ENCODE assay signal across 14 cellular contexts in the genomic region with DNA sequence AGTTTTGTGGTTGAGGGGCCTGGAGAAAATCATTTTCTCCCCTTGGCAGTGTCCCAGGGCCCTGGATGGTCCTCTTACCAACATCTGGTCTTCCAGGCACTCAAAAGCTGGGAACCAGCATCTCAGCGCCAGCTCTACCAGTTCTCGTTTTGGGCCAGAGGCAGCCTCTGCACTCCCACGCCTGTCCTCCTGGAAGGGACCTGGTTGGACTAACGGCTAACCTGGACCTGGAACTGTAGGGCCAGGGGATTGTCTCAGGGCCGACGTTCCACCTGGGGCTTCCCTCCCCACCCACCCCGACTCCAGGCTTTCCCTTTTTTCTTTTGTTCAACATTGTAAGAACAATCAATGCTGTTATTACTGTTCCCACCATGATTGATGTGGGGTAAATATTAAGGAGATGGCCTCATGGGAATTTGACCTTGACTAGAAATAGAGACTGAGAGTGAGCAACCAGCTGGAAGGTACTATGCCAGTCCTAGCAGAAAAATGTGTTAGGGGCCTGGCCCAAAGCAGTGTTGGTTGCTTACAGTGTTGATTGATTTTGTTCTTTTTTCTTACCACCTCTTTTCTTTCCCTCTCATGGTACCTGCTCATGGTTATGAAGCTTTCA.
DNase-seq lines count a peak whose midpoint lies in the region; ATAC-seq and TF ChIP-seq lines count a peak whose summit lies in the region.
"Had no signal": no experiment of that assay in that cellular context is flagged by ENCODE, and none has a peak within 500 bp of the region (broad histone marks: within the 10 kb centered on the region; RNA-seq: fewer than 3 reads in every experiment).

No MANE protein-coding gene starts in this region.

- POLR2A ChIA-PET in AG04450 (lab: Yijun Ruan, JAX) = no interaction called here
- POLR2A ChIA-PET in activated CD8-positive, alpha-beta T cell treated with anti-CD3 and anti-CD28 coated beads, Interleukin-2, amount 10 ng/mL, durations not matched to agents 7 days and 5 days (lab: Charles Lee) = no interaction called here

- H3K4me3 ChIP-seq in AG04450 (ENCODE audit: low read depth, low read length) (no peak overlapping the region), body of pancreas (no peak overlapping the region), sigmoid colon (no peak overlapping the region), prostate gland (no peak overlapping the region)
- H3K4me3 ChIP-seq in BLaER1 treated with 17β-estradiol and CSF1 and Interleukin-3, amounts not matched to agents 10 nM and 100 nM = no peak overlapping the region
- H3K4me3 ChIP-seq: GM23248 had no signal

- H3K27me3 ChIP-seq in AG04450 (ENCODE audit: control insufficient read depth, insufficient read depth, low read length) (no peaks in the 10 kb centered on the region), body of pancreas (no peaks in the 10 kb centered on the region), sigmoid colon (no peaks in the 10 kb centered on the region), prostate gland (replicated peaks; ENCODE audit: insufficient read depth) (no peaks in the 10 kb centered on the region)
- no peaks in the 10 kb centered on the region for H3K27me3 ChIP-seq in BLaER1 treated with 17β-estradiol and CSF1 and Interleukin-3, amounts not matched to agents 10 nM and 100 nM

- peak overlapping the region in 9 of 11 experiments; percentile 41 to 80 (median 68); a peak in 16 of 22 replicates for H3K4me2 ChIP-seq in BLaER1 treated with 17β-estradiol and CSF1 and Interleukin-3, amounts not matched to agents 10 nM and 100 nM

- TF ChIP-seq EP300 in sigmoid colon (IDR thresholded peaks at IDR 0.05) = no peak

- H3K36me3 ChIP-seq in BLaER1 treated with 17β-estradiol and CSF1 and Interleukin-3, amounts not matched to agents 10 nM and 100 nM = peaks cover 80 to 98% (median 84%) of the 10 kb centered on the region in 11 experiments
- H3K36me3 ChIP-seq in body of pancreas (replicated peaks in 1 of 2; ENCODE audit: insufficient read depth in 1 of 2, low read depth in 2 of 2) (peaks cover 0 to 10% of the 10 kb centered on the region in 2 donors), sigmoid colon (peaks cover 21 to 68% (median 46%) of the 10 kb centered on the region in 4 donors), prostate gland (peaks cover 4 to 15% of the 10 kb centered on the region in 2 donors)

- peaks cover 9% of the 10 kb centered on the region for H3K4me1 Mint-ChIP-seq in activated CD8-positive, alpha-beta T cell treated with anti-CD3 and anti-CD28 coated beads, Interleukin-2, amount 10 ng/mL, durations not matched to agents 7 days and 5 days (ENCODE audit: low read depth)

- H3K4me3 Mint-ChIP-seq in activated CD8-positive, alpha-beta T cell treated with anti-CD3 and anti-CD28 coated beads, Interleukin-2, amount 10 ng/mL, durations not matched to agents 7 days and 5 days = no peak overlapping the region
- H3K4me3 Mint-ChIP-seq: CD4-positive, alpha-beta T cell had no signal

- H3K9ac ChIP-seq in BLaER1 treated with 17β-estradiol and CSF1 and Interleukin-3, amounts not matched to agents 10 nM and 100 nM = peak overlapping the region in 1 of 11 experiments; percentile 26; a peak in 2 of 22 replicates
- H3K9ac ChIP-seq: GM23248 had no signal

- TF ChIP-seq CTCF in AG04450 (IDR thresholded peaks at IDR 0.05; ENCODE audit: low read depth, low read length) (no peak), body of pancreas (IDR thresholded peaks at IDR 0.05) (no peak), sigmoid colon (IDR thresholded peaks at IDR 0.05) (no peak), prostate gland (IDR thresholded peaks at IDR 0.05) (no peak)

- no peaks in the 10 kb centered on the region for H3K27me3 Mint-ChIP-seq in activated CD8-positive, alpha-beta T cell treated with anti-CD3 and anti-CD28 coated beads, Interleukin-2, amount 10 ng/mL, durations not matched to agents 7 days and 5 days (ENCODE audit: low read depth)
- H3K27me3 Mint-ChIP-seq: CD4-positive, alpha-beta T cell had no signal

- CTCF ChIA-PET in AG04450 (lab: Charles Lee) = no interaction called here
- CTCF ChIA-PET in activated CD8-positive, alpha-beta T cell treated with anti-CD3 and anti-CD28 coated beads, Interleukin-2, amount 10 ng/mL, durations not matched to agents 7 days and 5 days (lab: Charles Lee) = interaction anchor here (0.7 to 0.8 kb wide), 2 partner anchors 14 to 168 kb away, joined by 3 read pairs; no protein-coding TSS in a partner anchor

- H3K27ac ChIP-seq in AG04450 (ENCODE audit: low read depth, low read length) (peak overlapping the region; percentile 31), body of pancreas (peak overlapping the region in 3 of 4 donors; percentile 45 to 71 (median 60)), sigmoid colon (peak overlapping the region in 3 of 4 donors; percentile 16 to 68 (median 62)), prostate gland (no peak overlapping the region)
- H3K27ac ChIP-seq in BLaER1 treated with 17β-estradiol and CSF1 and Interleukin-3, amounts not matched to agents 10 nM and 100 nM = peak overlapping the region in 4 of 11 experiments; percentile 11 to 74 (median 49); a peak in 5 of 22 replicates
- H3K27ac ChIP-seq: GM23248 had no signal

- no peak for DNase-seq in AG04450 (ENCODE audit: low read depth, low spot score)
- peak in 1 of 4 donors; percentile 40 for DNase-seq in body of pancreas
- no peak for DNase-seq in sigmoid colon
- no peak for DNase-seq in prostate gland (ENCODE audit: low spot score)
- no peak for DNase-seq in KG1 (lab: John Stamatoyannopoulos, UW)
- DNase-seq in activated CD8-positive, alpha-beta T cell treated with anti-CD3 and anti-CD28 coated beads, Interleukin-2, amount 10 ng/mL, durations not matched to agents 7 days and 5 days = no peak
- DNase-seq: C1 segment of cervical spinal cord; CD4-positive, alpha-beta T cell; DMS153; DMS79 treated with DMSO at 0.1 percent for 48 hours; EL; H7 had no signal

- TF ChIP-seq POLR2A in body of pancreas (IDR thresholded peaks at IDR 0.05) (no peak), sigmoid colon (IDR thresholded peaks at IDR 0.05) (no peak), prostate gland (IDR thresholded peaks at IDR 0.05) (no peak)

- no peaks in the 10 kb centered on the region for H3K9me3 ChIP-seq in AG04450 (ENCODE audit: control insufficient read depth, insufficient read depth, low read length)
- no peaks in the 10 kb centered on the region; a peak in 1 of 22 replicates for H3K9me3 ChIP-seq in BLaER1 treated with 17β-estradiol and CSF1 and Interleukin-3, amounts not matched to agents 10 nM and 100 nM (replicated peaks in 1 of 11)
- H3K9me3 ChIP-seq in body of pancreas = no peaks in the 10 kb centered on the region
- H3K9me3 ChIP-seq in sigmoid colon = no peaks in the 10 kb centered on the region
- no peaks in the 10 kb centered on the region for H3K9me3 ChIP-seq in prostate gland

- 22 to 23% methylated on average over 4 to 7 of the region's 7 CpGs for WGBS in body of pancreas, 2 donors
- 81 to 93% methylated on average over 7 of the region's 7 CpGs for WGBS in sigmoid colon, 2 donors
- WGBS in prostate gland = 83% methylated on average over 7 of the region's 7 CpGs

- intact Hi-C loops in body of pancreas (cut with DNase I) (no loop called here), sigmoid colon (cut with DNase I) (no loop called here), prostate gland (cut with DNase I) (no loop called here)

- no peak overlapping the region for H3K27ac Mint-ChIP-seq in activated CD8-positive, alpha-beta T cell treated with anti-CD3 and anti-CD28 coated beads, Interleukin-2, amount 10 ng/mL, durations not matched to agents 7 days and 5 days
- H3K27ac Mint-ChIP-seq: CD4-positive, alpha-beta T cell had no signal

- H3K4me1 ChIP-seq in BLaER1 treated with 17β-estradiol and CSF1 and Interleukin-3, amounts not matched to agents 10 nM and 100 nM = peaks cover 12 to 67% (median 57%) of the 10 kb centered on the region in 10 experiments; a peak in 19 of 20 replicates
- H3K4me1 ChIP-seq in body of pancreas (peaks cover 26% of the 10 kb centered on the region), sigmoid colon (peaks cover 0 to 27% (median 4%) of the 10 kb centered on the region in 4 donors), prostate gland (replicated peaks) (no peaks in the 10 kb centered on the region)

- H3K9me3 Mint-ChIP-seq in activated CD8-positive, alpha-beta T cell treated with anti-CD3 and anti-CD28 coated beads, Interleukin-2, amount 10 ng/mL, durations not matched to agents 7 days and 5 days (ENCODE audit: insufficient read depth) = no peaks in the 10 kb centered on the region
- H3K9me3 Mint-ChIP-seq: CD4-positive, alpha-beta T cell had no signal

- H3K36me3 Mint-ChIP-seq in activated CD8-positive, alpha-beta T cell treated with anti-CD3 and anti-CD28 coated beads, Interleukin-2, amount 10 ng/mL, durations not matched to agents 7 days and 5 days (ENCODE audit: low read depth) = peaks cover 31% of the 10 kb centered on the region

- peaks cover 0 to 19% (median 4%) of the 10 kb centered on the region in 11 experiments; a peak in 6 of 22 replicates for H4K20me1 ChIP-seq in BLaER1 treated with 17β-estradiol and CSF1 and Interleukin-3, amounts not matched to agents 10 nM and 100 nM

- peak; percentile 77 for ATAC-seq in body of pancreas
- no peak for ATAC-seq in activated CD8-positive, alpha-beta T cell treated with anti-CD3 and anti-CD28 coated beads, Interleukin-2, amount 10 ng/mL, durations not matched to agents 7 days and 5 days

Comparison
In these comparisons a context has a peak if more than half of its experiments do, and no peak if none do; other contexts are left out.
1. H3K27ac ChIP-seq: peak in AG04450 (single experiment), body of pancreas (3 of 4) and sigmoid colon (3 of 4); none in prostate gland (0 of 2).